ENCODE assay signal across 1 cellular context in genomic region chr1:105830614-105831146, GRCh38.
TF ChIP-seq lines count a peak whose summit lies in the region.

No MANE protein-coding gene starts in this region.

TF ChIP-seq in GM23338, 12 proteins besides CTCF, POLR2A, EP300 and RAD21:
- TF ChIP-seq, protein P1, sequence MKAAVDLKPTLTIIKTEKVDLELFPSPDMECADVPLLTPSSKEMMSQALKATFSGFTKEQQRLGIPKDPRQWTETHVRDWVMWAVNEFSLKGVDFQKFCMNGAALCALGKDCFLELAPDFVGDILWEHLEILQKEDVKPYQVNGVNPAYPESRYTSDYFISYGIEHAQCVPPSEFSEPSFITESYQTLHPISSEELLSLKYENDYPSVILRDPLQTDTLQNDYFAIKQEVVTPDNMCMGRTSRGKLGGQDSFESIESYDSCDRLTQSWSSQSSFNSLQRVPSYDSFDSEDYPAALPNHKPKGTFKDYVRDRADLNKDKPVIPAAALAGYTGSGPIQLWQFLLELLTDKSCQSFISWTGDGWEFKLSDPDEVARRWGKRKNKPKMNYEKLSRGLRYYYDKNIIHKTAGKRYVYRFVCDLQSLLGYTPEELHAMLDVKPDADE (IDR thresholded peaks at IDR 0.05) = no peak
- no peak for TF ChIP-seq STAT1 (IDR thresholded peaks at IDR 0.05; ENCODE audit: unreplicated experiment)
- TF ChIP-seq, protein P2, sequence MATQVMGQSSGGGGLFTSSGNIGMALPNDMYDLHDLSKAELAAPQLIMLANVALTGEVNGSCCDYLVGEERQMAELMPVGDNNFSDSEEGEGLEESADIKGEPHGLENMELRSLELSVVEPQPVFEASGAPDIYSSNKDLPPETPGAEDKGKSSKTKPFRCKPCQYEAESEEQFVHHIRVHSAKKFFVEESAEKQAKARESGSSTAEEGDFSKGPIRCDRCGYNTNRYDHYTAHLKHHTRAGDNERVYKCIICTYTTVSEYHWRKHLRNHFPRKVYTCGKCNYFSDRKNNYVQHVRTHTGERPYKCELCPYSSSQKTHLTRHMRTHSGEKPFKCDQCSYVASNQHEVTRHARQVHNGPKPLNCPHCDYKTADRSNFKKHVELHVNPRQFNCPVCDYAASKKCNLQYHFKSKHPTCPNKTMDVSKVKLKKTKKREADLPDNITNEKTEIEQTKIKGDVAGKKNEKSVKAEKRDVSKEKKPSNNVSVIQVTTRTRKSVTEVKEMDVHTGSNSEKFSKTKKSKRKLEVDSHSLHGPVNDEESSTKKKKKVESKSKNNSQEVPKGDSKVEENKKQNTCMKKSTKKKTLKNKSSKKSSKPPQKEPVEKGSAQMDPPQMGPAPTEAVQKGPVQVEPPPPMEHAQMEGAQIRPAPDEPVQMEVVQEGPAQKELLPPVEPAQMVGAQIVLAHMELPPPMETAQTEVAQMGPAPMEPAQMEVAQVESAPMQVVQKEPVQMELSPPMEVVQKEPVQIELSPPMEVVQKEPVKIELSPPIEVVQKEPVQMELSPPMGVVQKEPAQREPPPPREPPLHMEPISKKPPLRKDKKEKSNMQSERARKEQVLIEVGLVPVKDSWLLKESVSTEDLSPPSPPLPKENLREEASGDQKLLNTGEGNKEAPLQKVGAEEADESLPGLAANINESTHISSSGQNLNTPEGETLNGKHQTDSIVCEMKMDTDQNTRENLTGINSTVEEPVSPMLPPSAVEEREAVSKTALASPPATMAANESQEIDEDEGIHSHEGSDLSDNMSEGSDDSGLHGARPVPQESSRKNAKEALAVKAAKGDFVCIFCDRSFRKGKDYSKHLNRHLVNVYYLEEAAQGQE (IDR thresholded peaks at IDR 0.05; ENCODE audit: unreplicated experiment) = no peak
- TF ChIP-seq ZNF114 (CRISPR knock-in tag; IDR thresholded peaks at IDR 0.05) = no peak
- TF ChIP-seq JUNB (IDR thresholded peaks at IDR 0.05; ENCODE audit: unreplicated experiment) = no peak
- no peak for TF ChIP-seq NANOG (IDR thresholded peaks at IDR 0.05; ENCODE audit: borderline replicate concordance)
- TF ChIP-seq ZNF331 (CRISPR knock-in tag; IDR thresholded peaks at IDR 0.05; ENCODE audit: low read depth) = no peak
- no peak for TF ChIP-seq CREB1 (CRISPR knock-in tag; IDR thresholded peaks at IDR 0.05; ENCODE audit: low read depth)
- TF ChIP-seq POLR2AphosphoS5 (IDR thresholded peaks at IDR 0.05; ENCODE audit: low read depth) = no peak
- no peak for TF ChIP-seq ZNF462 (CRISPR knock-in tag; IDR thresholded peaks at IDR 0.05)
